1 cellular context compared by ENCODE assay signal in genomic region chr3:146468932-146469205, GRCh38.
TF ChIP-seq lines count a peak whose summit lies in the region.

No MANE protein-coding gene starts in this region.

TF ChIP-seq in K562, 482 proteins besides CTCF, POLR2A, EP300 and RAD21:
- TF ChIP-seq ZBTB33 (CRISPR knock-in tag; IDR thresholded peaks at IDR 0.05) = peak; percentile 97
- TF ChIP-seq MEF2D (tag; conservative IDR thresholded peaks at IDR 0.05; ENCODE audit: low read depth) = 0 out of 2 replicates have a peak, but pooled peaks have one; percentile 5
